In genomic region chr5:169701910-169702451, GRCh38 we compare ENCODE assay signal across 8 cellular contexts.
A peak's percentile ranks its signal among the peaks of the same experiment; 100 is the strongest.
DNase-seq lines count a peak whose midpoint lies in the region; ATAC-seq, FAIRE-seq and TF ChIP-seq lines count a peak whose summit lies in the region.

No MANE protein-coding gene starts in this region.

- H3K4me3 ChIP-seq in Panc1 (ENCODE audit: low read depth in 2 of 2, low read length in 2 of 2) (no peak overlapping the region), fibroblast of villous mesenchyme (ENCODE audit: low read depth, low read length) (no peak overlapping the region)

- H3K36me3 Mint-ChIP-seq in activated naive CD4-positive, alpha-beta T cell treated with anti-CD3 and anti-CD28 coated beads for 36 hours (ENCODE audit: low read depth) = peaks cover 64% of the 10 kb centered on the region

- no peaks in the 10 kb centered on the region for H3K27me3 ChIP-seq in Panc1 (ENCODE audit: control insufficient read depth, insufficient read depth, low read length)

- no peak for DNase-seq in activated naive CD4-positive, alpha-beta T cell treated with anti-CD3 and anti-CD28 coated beads for 36 hours
- DNase-seq in activated naive CD4-positive, alpha-beta T cell (lab: John Stamatoyannopoulos, UW) = no peak
- no peak for DNase-seq in Panc1 (ENCODE audit: low read depth, low spot score)
- peak; percentile 64 for DNase-seq in fibroblast of villous mesenchyme (ENCODE audit: low read depth)
- peak; percentile 83 for DNase-seq in superior temporal gyrus (ENCODE audit: extremely low spot score)
- no peak for DNase-seq in H54 (ENCODE audit: insufficient read length, low spot score)
- DNase-seq in foreskin melanocyte = no peak
- no peak for DNase-seq in NK-92 (lab: John Stamatoyannopoulos, UW; ENCODE audit: unreplicated experiment)

- peak overlapping the region; percentile 52; the same call in 1 of the 2 replicates for H3K27ac ChIP-seq in Panc1 (ENCODE audit: low read length)

- intact Hi-C loops in activated naive CD4-positive, alpha-beta T cell treated with anti-CD3 and anti-CD28 coated beads for 36 hours (cut with micrococcal nuclease) = loop anchor here (2.0 to 5.0 kb wide), 6 partner anchors 31 to 870 kb away; partner anchors contain the start of gene INSYN2B
- intact Hi-C loops in Panc1 (cut with micrococcal nuclease; ENCODE audit: unreplicated experiment) = loop anchor here (1.0 to 5.0 kb wide), 3 partner anchors 278 to 515 kb away; partner anchors contain the start of gene INSYN2B

- in situ Hi-C loops in Panc1 (cut with HindIII; ENCODE audit: low pct_unique_long_range_greater_than_20kb, low sequenced_read_pairs) = no loop called here

- POLR2A ChIA-PET in Panc1 (lab: Charles Lee) = no interaction called here

- no peak overlapping the region for H3K4me3 Mint-ChIP-seq in activated naive CD4-positive, alpha-beta T cell treated with anti-CD3 and anti-CD28 coated beads for 36 hours

- peak overlapping the region; percentile 59 for H3K27ac Mint-ChIP-seq in activated naive CD4-positive, alpha-beta T cell treated with anti-CD3 and anti-CD28 coated beads for 36 hours

- H3K4me1 Mint-ChIP-seq in activated naive CD4-positive, alpha-beta T cell treated with anti-CD3 and anti-CD28 coated beads for 36 hours (ENCODE audit: low read depth) = peaks cover 41% of the 10 kb centered on the region

- TF ChIP-seq POLR2A in H54 (IDR thresholded peaks at IDR 0.05; ENCODE audit: low read depth, low read length) = no peak

- BruUV-seq in Panc1 (replicated peaks; lab: Mats Ljungman, UMichigan) = no TSS peak

- no peaks in the 10 kb centered on the region for H3K9me3 Mint-ChIP-seq in activated naive CD4-positive, alpha-beta T cell treated with anti-CD3 and anti-CD28 coated beads for 36 hours

- no peaks in the 10 kb centered on the region for H3K9me3 ChIP-seq in Panc1 (ENCODE audit: control insufficient read depth, insufficient read depth, low read depth, low read length)

- FAIRE-seq in H54 (lab: Jason Lieb, UNC) = no peak

- CTCF ChIA-PET in activated naive CD4-positive, alpha-beta T cell treated with anti-CD3 and anti-CD28 coated beads for 36 hours (lab: Charles Lee) = interaction anchor here (0.6 kb wide), 1 partner anchor 12 kb away, joined by 3 read pairs; no protein-coding TSS in a partner anchor
- CTCF ChIA-PET in Panc1 (lab: Charles Lee) = interaction anchor here (0.5 to 2.9 kb wide), 8 partner anchors 9 to 1161 kb away, joined by 3 to 26 read pairs (median 4); partner anchors contain the start of gene INSYN2B

- peaks cover 13% of the 10 kb centered on the region for H3K4me1 ChIP-seq in Panc1 (ENCODE audit: control insufficient read depth, insufficient read depth, low read length)

- H3K27me3 Mint-ChIP-seq in activated naive CD4-positive, alpha-beta T cell treated with anti-CD3 and anti-CD28 coated beads for 36 hours (ENCODE audit: low read depth) = no peaks in the 10 kb centered on the region

- no peaks in the 10 kb centered on the region for H3K36me3 ChIP-seq in Panc1 (ENCODE audit: control insufficient read depth, insufficient read depth, low read length)

- peak; percentile 73 for TF ChIP-seq CTCF in Panc1 (IDR thresholded peaks at IDR 0.05)
- TF ChIP-seq CTCF in fibroblast of villous mesenchyme (IDR thresholded peaks at IDR 0.05; ENCODE audit: insufficient read depth, low read depth, low read length) = peak; percentile 58

- peak; percentile 79 for ATAC-seq in Panc1

Comparison
In these comparisons a context has a peak if more than half of its experiments do, and no peak if none do; other contexts are left out.
1. DNase-seq: peak in fibroblast of villous mesenchyme (single experiment) and superior temporal gyrus (single experiment); none in activated naive CD4-positive, alpha-beta T cell treated with anti-CD3 and anti-CD28 coated beads for 36 hours (single experiment), activated naive CD4-positive, alpha-beta T cell (0 of 4), Panc1 (single experiment), H54 (single experiment), foreskin melanocyte (single experiment) and NK-92 (single experiment).